In the genomic region with DNA sequence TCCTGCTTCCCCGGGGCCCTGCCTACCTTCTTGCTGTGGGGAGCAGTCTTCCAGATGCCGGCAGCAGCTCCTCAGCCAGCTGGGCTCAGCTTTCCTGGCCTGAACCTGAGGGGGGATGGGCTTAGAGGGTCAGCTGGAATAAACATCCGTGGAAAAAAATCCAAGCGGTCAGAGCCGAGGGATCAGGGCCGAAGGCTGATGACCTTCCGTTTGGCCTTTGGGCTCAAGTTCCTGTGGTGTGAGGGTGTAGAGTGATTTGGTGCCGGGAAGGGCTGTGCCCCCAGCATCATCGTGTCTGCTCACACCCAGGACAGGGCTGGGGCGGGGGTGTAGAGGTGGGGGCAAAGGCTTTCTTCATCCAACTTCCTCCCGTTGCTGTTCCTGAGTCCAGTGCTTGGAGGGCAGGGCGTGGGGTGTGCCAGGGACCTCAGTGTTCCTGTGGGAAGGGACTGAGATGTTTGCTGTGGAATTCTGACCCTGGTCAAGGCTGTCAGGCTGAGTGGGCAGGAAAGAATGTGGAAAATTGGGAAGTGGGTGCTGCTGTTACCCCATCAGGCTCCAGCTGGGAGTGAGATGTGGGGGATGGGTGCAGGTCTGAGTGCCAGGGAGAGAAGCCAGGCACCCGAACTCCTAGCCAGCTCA, we compare ENCODE assay signal across 11 cellular contexts. TPM values are rescaled to one million over a fixed set of nuclear protein-coding genes. Genes with fewer than 3 reads are reported as not detected.
DNase-seq lines count a peak whose midpoint lies in the region; ATAC-seq and TF ChIP-seq lines count a peak whose summit lies in the region.
"Had no signal": no experiment of that assay in that cellular context is flagged by ENCODE, and none has a peak within 500 bp of the region (broad histone marks: within the 10 kb centered on the region; RNA-seq: fewer than 3 reads in every experiment).

No MANE protein-coding gene starts in this region.

- H3F3A ChIP-seq in OCI-LY1 (ENCODE audit: insufficient read depth, low read length), result no peaks in the 10 kb centered on the region

- H4K8ac ChIP-seq in neuronal stem cell (ENCODE audit: low read depth, low read length), result no peak overlapping the region

- no peak overlapping the region for H3K14ac ChIP-seq in neuronal stem cell (ENCODE audit: low read length)

- H3K18ac ChIP-seq in neuronal stem cell (ENCODE audit: low read length), result no peak overlapping the region

- no peak overlapping the region for H4K91ac ChIP-seq in neuronal stem cell (ENCODE audit: low read depth, low read length, poor library complexity)

- no peaks in the 10 kb centered on the region for H3K79me1 ChIP-seq in neuronal stem cell (ENCODE audit: low read depth, low read length)

- peak overlapping the region; percentile 0 for H3K23ac ChIP-seq in neuronal stem cell (ENCODE audit: low read depth, low read length, poor library complexity)

- no peaks in the 10 kb centered on the region for H4K20me1 ChIP-seq in OCI-LY1 (ENCODE audit: insufficient read depth, low read length)

- H2BK12ac ChIP-seq in neuronal stem cell (ENCODE audit: low read length), result no peak overlapping the region

- H3K4me3 Mint-ChIP-seq in mesothelial cell of epicardium (no peak overlapping the region), T-cell (no peak overlapping the region)
- no peak overlapping the region for H3K4me3 Mint-ChIP-seq in effector memory CD8-positive, alpha-beta T cell
- H3K4me3 Mint-ChIP-seq: dendritic cell treated with granulocyte-macrophage colony-stimulating factor and Interleukin-4, amounts not matched to agents 40 ng/mL and 50 ng/mL, for 4 days had no signal

- TF ChIP-seq CTCF in OCI-LY1 (IDR thresholded peaks at IDR 0.05; ENCODE audit: low read length), result no peak
- no peak for TF ChIP-seq CTCF in gastroesophageal sphincter (IDR thresholded peaks at IDR 0.05)
- TF ChIP-seq CTCF in mesothelial cell of epicardium (IDR thresholded peaks at IDR 0.05; ENCODE audit: unreplicated experiment), result no peak

- H3K36me3 ChIP-seq in OCI-LY1 (ENCODE audit: insufficient read depth, low read length) (peaks cover 22% of the 10 kb centered on the region), gastroesophageal sphincter (peaks cover 0 to 28% of the 10 kb centered on the region in 2 donors), neuronal stem cell (replicated peaks in 1 of 2; ENCODE audit: control insufficient read depth in 2 of 2, insufficient read depth in 2 of 2, low read length in 2 of 2) (peaks cover 8 to 21% of the 10 kb centered on the region in 2 donors)

- CTCF ChIA-PET in T-cell (lab: Charles Lee), result interaction anchor here (0.6 to 3.5 kb wide), 7 partner anchors 11 to 56 kb away, joined by 3 to 33 read pairs (median 4); no protein-coding TSS in a partner anchor

- peaks cover 43% of the 10 kb centered on the region for H3K4me1 ChIP-seq in OCI-LY1 (ENCODE audit: insufficient read depth, low read length, severe bottlenecking)
- H3K4me1 ChIP-seq in gastroesophageal sphincter, result peaks cover 0 to 43% (median 31%) of the 10 kb centered on the region in 3 donors
- peaks cover 8 to 21% of the 10 kb centered on the region in 2 donors for H3K4me1 ChIP-seq in neuronal stem cell (ENCODE audit: control insufficient read depth in 2 of 2, insufficient read depth in 1 of 2, low read depth in 1 of 2, low read length in 2 of 2)

- no peak overlapping the region for H2BK5ac ChIP-seq in neuronal stem cell (ENCODE audit: low read length)

- no peak overlapping the region for H3K4ac ChIP-seq in neuronal stem cell (ENCODE audit: low read length)

- DNase-seq in AG08395 (ENCODE audit: low spot score) (peak; percentile 54), neuronal stem cell (ENCODE audit: low spot score) (no peak), mesothelial cell of epicardium (ENCODE audit: low spot score in 2 of 2, unreplicated experiment in 2 of 2) (no peak), NK-92 (lab: John Stamatoyannopoulos, UW; ENCODE audit: unreplicated experiment) (no peak), T-cell (no peak)
- no peak for DNase-seq in effector memory CD8-positive, alpha-beta T cell
- DNase-seq: stimulated activated CD4-positive, alpha-beta T cell treated with anti-CD3 and anti-CD28 coated beads, Interleukin-1b, Interleukin-23, amount 100 ng/mL, for 48 hours had no signal

- no peak overlapping the region for H2BK120ac ChIP-seq in neuronal stem cell (ENCODE audit: low read depth, low read length)

- peaks cover 6% of the 10 kb centered on the region for H3K4me1 Mint-ChIP-seq in mesothelial cell of epicardium
- H3K4me1 Mint-ChIP-seq in T-cell, result peaks cover 12 to 15% (median 13%) of the 10 kb centered on the region in 3 donors
- H3K4me1 Mint-ChIP-seq in effector memory CD8-positive, alpha-beta T cell (ENCODE audit: low read depth in 2 of 2), result peaks cover 6 to 12% of the 10 kb centered on the region in 2 donors

- H3K36me3 Mint-ChIP-seq in mesothelial cell of epicardium (peaks cover 8% of the 10 kb centered on the region), T-cell (peaks cover 14% of the 10 kb centered on the region)
- H3K36me3 Mint-ChIP-seq in effector memory CD8-positive, alpha-beta T cell (ENCODE audit: insufficient read depth), result peaks cover 10% of the 10 kb centered on the region

- no peaks in the 10 kb centered on the region for H3K79me2 ChIP-seq in OCI-LY1 (ENCODE audit: insufficient read depth, low read length)

- no peak for TF ChIP-seq EP300 in gastroesophageal sphincter (IDR thresholded peaks at IDR 0.05)

- H2BK15ac ChIP-seq in neuronal stem cell (ENCODE audit: low read length), result peak overlapping the region; percentile 90

- H3K9me3 ChIP-seq in OCI-LY1 (ENCODE audit: low read length), result no peaks in the 10 kb centered on the region
- H3K9me3 ChIP-seq in gastroesophageal sphincter, result no peaks in the 10 kb centered on the region
- H3K9me3 ChIP-seq in neuronal stem cell (replicated peaks in 1 of 2; ENCODE audit: control insufficient read depth in 2 of 2, insufficient read depth in 1 of 2, low read depth in 1 of 2, low read length in 2 of 2), result no peaks in the 10 kb centered on the region

- no peak for TF ChIP-seq POLR2A in gastroesophageal sphincter (IDR thresholded peaks at IDR 0.05)

- 12% methylated on average over 8 of the region's 13 CpGs; no CpG with 5 or more reads in 1 of the 2 donors for WGBS in gastroesophageal sphincter (ENCODE audit: low coverage in 1 of 2), 2 donors
- no CpG with 5 or more reads among the region's 13 CpGs for whole genome bisulfite sequencing in neuronal stem cell (ENCODE audit: extremely low coverage in 2 of 2, insufficient read length in 2 of 2, insufficient replicate concordance in 1 of 2), 2 donors

- H3K27me3 ChIP-seq in OCI-LY1 (ENCODE audit: insufficient read depth, low read length), result no peaks in the 10 kb centered on the region
- H3K27me3 ChIP-seq in gastroesophageal sphincter, result no peaks in the 10 kb centered on the region
- H3K27me3 ChIP-seq in neuronal stem cell (ENCODE audit: control insufficient read depth in 3 of 3, insufficient read depth in 3 of 3, low read depth in 1 of 3, low read length in 3 of 3), result peaks cover 0 to 22% (median 0%) of the 10 kb centered on the region in 3 experiments

- peak overlapping the region; percentile 88 for H2AK5ac ChIP-seq in neuronal stem cell (ENCODE audit: low read depth, low read length)

- H3K4me2 ChIP-seq in OCI-LY1 (ENCODE audit: low read length) (peak overlapping the region; percentile 59), neuronal stem cell (ENCODE audit: insufficient read depth, low read length, poor library complexity, severe bottlenecking) (no peak overlapping the region)

- ATAC-seq in gastroesophageal sphincter, result peak; percentile 57
- no peak for ATAC-seq in T-cell (replicated peaks in 1 of 4)
- no peak for ATAC-seq in effector memory CD8-positive, alpha-beta T cell (replicated peaks)

- no peaks in the 10 kb centered on the region for H3K9me2 ChIP-seq in OCI-LY1 (ENCODE audit: low read depth, low read length)

- no peak overlapping the region for H3K27ac Mint-ChIP-seq in mesothelial cell of epicardium
- H3K27ac Mint-ChIP-seq in T-cell, result no peak overlapping the region
- H3K27ac Mint-ChIP-seq in effector memory CD8-positive, alpha-beta T cell, result no peak overlapping the region
- H3K27ac Mint-ChIP-seq: dendritic cell treated with granulocyte-macrophage colony-stimulating factor and Interleukin-4, amounts not matched to agents 40 ng/mL and 50 ng/mL, for 4 days had no signal

- H3K27me3 Mint-ChIP-seq in mesothelial cell of epicardium (ENCODE audit: low read depth), result peaks cover 19% of the 10 kb centered on the region
- H3K27me3 Mint-ChIP-seq in T-cell, result peaks cover 1 to 8% of the 10 kb centered on the region in 2 donors
- H3K27me3 Mint-ChIP-seq in effector memory CD8-positive, alpha-beta T cell, result peaks cover 1 to 16% of the 10 kb centered on the region in 2 donors

- H3K4me3 ChIP-seq in OCI-LY1 (ENCODE audit: low read depth, low read length, poor library complexity, severe bottlenecking) (peak overlapping the region; percentile 43), gastroesophageal sphincter (peak overlapping the region in 1 of 2 donors; percentile 40), neuronal stem cell (ENCODE audit: low read length in 2 of 2) (no peak overlapping the region)
- H3K4me3 ChIP-seq: GM12878 had no signal

- H3K27ac ChIP-seq in OCI-LY1 (ENCODE audit: low read depth, low read length, poor library complexity, severe bottlenecking), result peak overlapping the region; percentile 83
- peak overlapping the region in 3 of 4 donors; percentile 61 to 83 (median 78) for H3K27ac ChIP-seq in gastroesophageal sphincter
- no peak overlapping the region for H3K27ac ChIP-seq in neuronal stem cell (replicated peaks; ENCODE audit: low read length)

- H3K9ac ChIP-seq in OCI-LY1 (ENCODE audit: low read length) (peak overlapping the region; percentile 56), neuronal stem cell (ENCODE audit: low read depth, low read length, poor library complexity) (peak overlapping the region; percentile 60)

- no peaks in the 10 kb centered on the region for H3K9me3 Mint-ChIP-seq in mesothelial cell of epicardium
- no peaks in the 10 kb centered on the region for H3K9me3 Mint-ChIP-seq in T-cell
- no peaks in the 10 kb centered on the region for H3K9me3 Mint-ChIP-seq in effector memory CD8-positive, alpha-beta T cell
- H3K9me3 Mint-ChIP-seq: dendritic cell treated with granulocyte-macrophage colony-stimulating factor and Interleukin-4, amounts not matched to agents 40 ng/mL and 50 ng/mL, for 4 days had no signal

- POLR2A ChIA-PET in T-cell (lab: Charles Lee), result no interaction called here

- H2AFZ ChIP-seq in OCI-LY1 (ENCODE audit: low read length) (no peak overlapping the region), neuronal stem cell (ENCODE audit: low read length) (peak overlapping the region; percentile 65)

RNA-seq across cellular contexts. Expression of gene SMIM41, which starts 2.6 kb away (rescaled TPM):
- total RNA-seq in gastroesophageal sphincter, result 10 to 100 TPM in 1 of 4 donors, 1 to 10 TPM in 3; 4.0 to 12.8 (median 4.6) TPM
- 0.38 TPM for polyA plus RNA-seq in neuronal stem cell (2013, experiment 1 of 2)
- 0.18 TPM for polyA plus RNA-seq in neuronal stem cell (2013, experiment 2 of 2)
- total RNA-seq in mesothelial cell of epicardium, result 0.16 TPM in 1 of 3 replicates, not detected in the others
- total RNA-seq in T-cell, result under 1 TPM in 1 of 5 donors, not detected in 4; 0.41 TPM
- total RNA-seq: GM12878 had no signal
- polyA plus RNA-seq: GM12878 had no signal

RNA-seq across cellular contexts. Expression of gene ATG101, which starts 12.4 kb away (rescaled TPM):
- total RNA-seq in gastroesophageal sphincter (10 to 100 TPM; 36.7 to 60.2 (median 52.6) TPM), mesothelial cell of epicardium (29.4 to 32.8 TPM (median 32.6 TPM) in 3 replicates), T-cell (10 to 100 TPM; 24.8 to 30.3 (median 25.9) TPM)
- 16.4 TPM for polyA plus RNA-seq in neuronal stem cell (2013, experiment 1 of 2)
- polyA plus RNA-seq in neuronal stem cell (2013, experiment 2 of 2), result 15.2 TPM

RNA-seq across cellular contexts. Expression of gene NR4A1, which starts 30.9 kb away (rescaled TPM):
- total RNA-seq in gastroesophageal sphincter, result 10 to 100 TPM; 29.9 to 67.2 (median 35.2) TPM
- polyA plus RNA-seq in neuronal stem cell (2013, experiment 1 of 2), result 46.2 TPM
- 44.5 TPM for polyA plus RNA-seq in neuronal stem cell (2013, experiment 2 of 2)
- 138 to 141 TPM (median 141 TPM) in 3 replicates for total RNA-seq in mesothelial cell of epicardium
- total RNA-seq in T-cell, result 100 to 1,000 TPM in 1 of 5 donors, 10 to 100 TPM in 1, 1 to 10 TPM in 3; 5.9 to 103 (median 7.3) TPM
